8 cellular contexts compared by ENCODE assay signal in the genomic region with DNA sequence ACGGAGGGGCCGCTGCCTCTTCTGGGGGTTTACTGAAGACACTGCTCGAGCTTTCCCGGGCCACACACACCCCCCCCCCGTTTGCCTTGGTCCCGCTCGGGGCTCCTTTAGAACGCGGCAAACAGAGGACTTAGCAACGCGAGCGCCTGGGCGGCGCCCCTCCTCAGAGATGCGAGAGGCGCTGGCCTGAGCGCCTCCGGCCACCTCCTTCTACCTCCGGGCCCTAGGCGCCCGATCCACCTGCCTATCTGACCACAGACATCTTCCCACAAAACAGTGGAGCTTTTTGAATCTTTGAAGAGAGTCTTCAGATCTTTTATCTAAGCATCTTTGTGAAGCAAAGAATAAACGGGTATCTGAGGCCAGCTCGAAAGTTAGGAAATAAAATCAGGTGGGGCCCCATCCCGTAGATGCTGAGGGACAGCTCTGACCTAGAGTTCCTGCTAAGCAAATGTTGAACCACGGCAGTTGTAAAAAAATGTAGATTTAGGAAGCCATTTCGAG. TPM values are rescaled to one million over a fixed set of nuclear protein-coding genes. Genes with fewer than 3 reads are reported as not detected.
DNase-seq lines count a peak whose midpoint lies in the region; ATAC-seq and TF ChIP-seq lines count a peak whose summit lies in the region.

No MANE protein-coding gene starts in this region.

- H3K36me3 ChIP-seq in gastroesophageal sphincter (no peaks in the 10 kb centered on the region), neural cell (ENCODE audit: insufficient read depth, low read length) (no peaks in the 10 kb centered on the region)

- peak; percentile 89 for ATAC-seq in GM19397 (IDR thresholded peaks at IDR 0.05; ENCODE audit: unreplicated experiment)
- ATAC-seq in HG03442 (IDR thresholded peaks at IDR 0.05; ENCODE audit: unreplicated experiment), result peak; percentile 84
- ATAC-seq in gastroesophageal sphincter, result peak; percentile 94

- H3K9ac ChIP-seq in neural cell (ENCODE audit: low read length), result peak overlapping the region; percentile 89

- TF ChIP-seq EP300 in gastroesophageal sphincter (IDR thresholded peaks at IDR 0.05) (no peak), neural cell (conservative IDR thresholded peaks at IDR 0.05; ENCODE audit: poor library complexity, severe bottlenecking) (no peak)

- no peaks in the 10 kb centered on the region for H3K9me2 ChIP-seq in neural cell (ENCODE audit: insufficient read depth, low read length)

- peak; percentile 64 for DNase-seq in DMS153 (lab: John Stamatoyannopoulos, UW)
- peak; percentile 85 for DNase-seq in NCI-H446 treated with DMSO at 0.1 percent for 48 hours (lab: John Stamatoyannopoulos, UW)
- peak; percentile 21 for DNase-seq in activated T-helper 9 cell treated with anti-CD3 and anti-CD28 coated beads, Interleukin-2, amount 50 U/mL, for 16 hours (ENCODE audit: low read depth)
- no peak for DNase-seq in CD1c-positive myeloid dendritic cell (ENCODE audit: extremely low spot score)

- H4K20me1 ChIP-seq in neural cell (ENCODE audit: insufficient read depth), result no peaks in the 10 kb centered on the region

- peak overlapping the region; percentile 86 for H2AFZ ChIP-seq in neural cell (ENCODE audit: low read depth, low read length)

- H3K4me1 ChIP-seq in gastroesophageal sphincter, result peaks cover 3 to 39% (median 15%) of the 10 kb centered on the region in 3 donors

- peaks cover 46% of the 10 kb centered on the region for H3K79me2 ChIP-seq in neural cell (replicated peaks; ENCODE audit: insufficient read depth, low read length)

- no peaks in the 10 kb centered on the region for H3K27me3 ChIP-seq in gastroesophageal sphincter
- H3K27me3 ChIP-seq in neural cell (ENCODE audit: insufficient read depth, low read depth, low read length), result no peaks in the 10 kb centered on the region

- no peak for TF ChIP-seq CTCF in gastroesophageal sphincter (IDR thresholded peaks at IDR 0.05)
- TF ChIP-seq CTCF in neural cell (IDR thresholded peaks at IDR 0.05; ENCODE audit: poor library complexity, severe bottlenecking), result no peak

- H3K9me3 ChIP-seq in gastroesophageal sphincter (no peaks in the 10 kb centered on the region), neural cell (ENCODE audit: low read length) (no peaks in the 10 kb centered on the region)

- no peaks in the 10 kb centered on the region for H3F3A ChIP-seq in neural cell (ENCODE audit: insufficient read depth, low read length, poor library complexity, severe bottlenecking)

- WGBS in gastroesophageal sphincter (ENCODE audit: low coverage in 1 of 2), 2 donors, result 3 to 7% methylated on average over 5 to 13 of the region's 26 CpGs

- H3K4me3 ChIP-seq in gastroesophageal sphincter (peak overlapping the region; percentile 78 to 98), neural cell (ENCODE audit: low read length) (peak overlapping the region; percentile 88)

- H3K27ac ChIP-seq in gastroesophageal sphincter, result peak overlapping the region; percentile 66 to 94 (median 93)
- H3K27ac ChIP-seq in neural cell (ENCODE audit: low read length), result peak overlapping the region; percentile 88

- TF ChIP-seq RAD21 in neural cell (conservative IDR thresholded peaks at IDR 0.05), result no peak

- TF ChIP-seq POLR2A in gastroesophageal sphincter (IDR thresholded peaks at IDR 0.05), result no peak

- peak overlapping the region; percentile 69 for H3K4me2 ChIP-seq in neural cell (ENCODE audit: low read length)

TF ChIP-seq in neural cell, 6 proteins besides CTCF, POLR2A, EP300 and RAD21:
- TF ChIP-seq SMC3 (conservative IDR thresholded peaks at IDR 0.05; ENCODE audit: poor library complexity) (no peak), TAF1 (IDR thresholded peaks at IDR 0.05; ENCODE audit: low read depth) (peak; percentile 85), POLR2AphosphoS5 (IDR thresholded peaks at IDR 0.05) (no peak), MXI1 (conservative IDR thresholded peaks at IDR 0.05; ENCODE audit: poor library complexity, severe bottlenecking) (peak; percentile 41)

RNA-seq across cellular contexts. Expression of gene TTLL7, which starts 0.4 kb away (rescaled TPM):
- 100 to 1,000 TPM in 1 of 4 donors, 10 to 100 TPM in 3; 41.7 to 125 (median 57.0) TPM for total RNA-seq in gastroesophageal sphincter
- 84.6 and 88.1 TPM in 2 replicates for polyA plus RNA-seq in neural cell
- 135 and 157 TPM in 2 replicates for polyA minus RNA-seq in neural cell
